ENCODE assay signal across 25 cellular contexts in the genomic region with DNA sequence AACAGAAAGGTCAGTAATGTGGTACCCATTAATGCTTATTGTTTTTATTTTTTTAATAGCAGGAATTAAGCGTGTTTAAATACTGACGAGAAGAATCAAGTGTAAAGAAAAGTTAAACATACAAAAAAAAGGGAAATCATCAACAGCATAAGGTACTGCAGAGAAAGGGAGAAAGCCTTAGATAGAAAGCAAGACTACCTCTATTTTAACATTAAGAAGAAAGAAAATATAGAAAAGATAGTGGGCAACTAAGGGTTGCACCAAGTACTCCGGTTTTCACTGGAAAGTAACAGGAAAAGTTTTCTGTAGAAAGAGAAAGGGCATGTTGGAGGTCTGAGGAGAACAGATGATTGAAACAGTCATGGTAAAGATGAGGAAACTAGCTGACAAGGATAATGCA.
"Had no signal": no experiment of that assay in that cellular context is flagged by ENCODE, and none has a peak within 500 bp of the region (broad histone marks: within the 10 kb centered on the region; RNA-seq: fewer than 3 reads in every experiment).

No MANE protein-coding gene starts in this region.

- H3K36me3 Mint-ChIP-seq: natural killer cell had no signal

- DNase-seq: hippocampal formation; kidney; left colon; left lung; lower lobe of right lung; mammary epithelial cell; mesenchymal stem cell; natural killer cell; nephron progenitor cell; ovary; right lobe of liver; stimulated activated CD4-positive, alpha-beta T cell treated with anti-CD3 and anti-CD28 coated beads, Interleukin-1b, Interleukin-23, amount 100 ng/mL, for 48 hours; stimulated activated CD4-positive, alpha-beta T cell treated with anti-CD3 and anti-CD28 coated beads, Interleukin-2, amount 100 ng/mL, for 48 hours; stimulated activated CD4-positive, alpha-beta T cell treated with anti-CD3 and anti-CD28 coated beads, Interleukin-4, amount 100 ng/mL, for 4 hours; stimulated activated CD8-positive, alpha-beta memory T cell treated with anti-CD3 and anti-CD28 coated beads, Interleukin-4, amount 100 ng/mL, for 48 hours; stimulated activated naive CD4-positive, alpha-beta T cell treated with Interleukin-2 at 50 U/mL for 16 hours; stimulated activated naive CD8-positive, alpha-beta T cell treated with anti-CD3 and anti-CD28 coated beads, Interleukin-15, amount 100 ng/mL, for 72 hours; substantia nigra; uterus had no signal

- H3K27me3 ChIP-seq: left lung, ovary, right atrium auricular region, right lobe of liver, tibial nerve, uterus had no signal

- H3K4me1 ChIP-seq: right atrium auricular region, uterus had no signal

- H3K27me3 Mint-ChIP-seq: progenitor cell of endocrine pancreas; stimulated activated memory B cell treated with anti-CD40 and anti-IgM and Interleukin-4, amounts not matched to agents 10 μg/mL and 1 μg/mL and 100 μg/mL, for 72 hours; stimulated activated naive CD8-positive, alpha-beta T cell treated with anti-CD3 and anti-CD28 coated beads, Interleukin-15, amount 100 ng/mL, for 72 hours; type B pancreatic cell had no signal

- FAIRE-seq: kidney had no signal

- H3K27ac Mint-ChIP-seq: nephron progenitor cell; progenitor cell of endocrine pancreas; stimulated activated memory B cell treated with anti-CD40 and anti-IgM and Interleukin-4, amounts not matched to agents 10 μg/mL and 1 μg/mL and 100 μg/mL, for 72 hours; stimulated activated naive CD8-positive, alpha-beta T cell treated with anti-CD3 and anti-CD28 coated beads, Interleukin-15, amount 100 ng/mL, for 72 hours; type B pancreatic cell had no signal

- ATAC-seq: left colon; left lung; lower lobe of right lung; natural killer cell; right lobe of liver; stimulated activated memory B cell treated with anti-CD40 and anti-IgM and Interleukin-4, amounts not matched to agents 10 μg/mL and 1 μg/mL and 100 μg/mL, for 72 hours; stimulated activated naive CD8-positive, alpha-beta T cell treated with anti-CD3 and anti-CD28 coated beads, Interleukin-15, amount 100 ng/mL, for 72 hours had no signal

- H3K9me3 Mint-ChIP-seq: natural killer cell; stimulated activated memory B cell treated with anti-CD40 and anti-IgM and Interleukin-4, amounts not matched to agents 10 μg/mL and 1 μg/mL and 100 μg/mL, for 72 hours; stimulated activated naive CD8-positive, alpha-beta T cell treated with anti-CD3 and anti-CD28 coated beads, Interleukin-15, amount 100 ng/mL, for 72 hours; type B pancreatic cell had no signal

- H3K36me3 ChIP-seq: left lung, lower lobe of right lung, ovary, right atrium auricular region, right lobe of liver, tibial nerve, uterus had no signal

- H3K4me2 ChIP-seq: smooth muscle cell had no signal

- H3K4me3 ChIP-seq: left lung, lower lobe of right lung, ovary, right atrium auricular region, right lobe of liver, smooth muscle cell, tibial nerve, uterus had no signal

- H3K9me3 ChIP-seq: left lung, lower lobe of right lung, ovary, right atrium auricular region, right lobe of liver, tibial nerve, uterus had no signal

- H3K4me3 Mint-ChIP-seq: natural killer cell; nephron progenitor cell; stimulated activated memory B cell treated with anti-CD40 and anti-IgM and Interleukin-4, amounts not matched to agents 10 μg/mL and 1 μg/mL and 100 μg/mL, for 72 hours; stimulated activated naive CD8-positive, alpha-beta T cell treated with anti-CD3 and anti-CD28 coated beads, Interleukin-15, amount 100 ng/mL, for 72 hours; type B pancreatic cell had no signal

- H3K27ac ChIP-seq: left lung, lower lobe of right lung, ovary, right atrium auricular region, right lobe of liver, tibial nerve, uterus had no signal
